Comparison of ENCODE assay signal across 7 cellular contexts in genomic region chr12:123435636-123436016, GRCh38. TPM values are rescaled to one million over a fixed set of nuclear protein-coding genes. Genes with fewer than 3 reads are reported as not detected.
DNase-seq lines count a peak whose midpoint lies in the region; FAIRE-seq and TF ChIP-seq lines count a peak whose summit lies in the region.

No MANE protein-coding gene starts in this region.

- H3K27ac ChIP-seq in HUES64 (ENCODE audit: low read depth, low read length): no peak overlapping the region
- H3K27ac ChIP-seq in keratinocyte (ENCODE audit: control insufficient read depth, insufficient read depth, low read length): peak overlapping the region; percentile 75
- peak overlapping the region; percentile 46 for H3K27ac ChIP-seq in stomach smooth muscle (ENCODE audit: low read length)

- H2AFZ ChIP-seq in keratinocyte (ENCODE audit: control insufficient read depth, low read length): peak overlapping the region; percentile 91

- H3K9me3 ChIP-seq in HUES64 (ENCODE audit: insufficient read depth, low read depth, low read length) (no peaks in the 10 kb centered on the region), keratinocyte (ENCODE audit: control insufficient read depth, low read depth, low read length) (no peaks in the 10 kb centered on the region), stomach smooth muscle (ENCODE audit: control insufficient read depth in 2 of 2, low read length in 2 of 2) (no peaks in the 10 kb centered on the region)

- dilution Hi-C loops in keratinocyte (cut with MboI; ENCODE audit: extremely low pct_ligation_motif_present, low sequenced_read_pairs): no loop called here

- no peaks in the 10 kb centered on the region for H3K27me3 Mint-ChIP-seq in activated naive CD8-positive, alpha-beta T cell treated with anti-CD3 and anti-CD28 coated beads for 36 hours

- 67% methylated on average over 5 of the region's 5 CpGs for WGBS in HUES64

- no peak for TF ChIP-seq CTCF in keratinocyte (optimal IDR thresholded peaks at IDR 0.05 in 1 of 3, IDR thresholded peaks at IDR 0.05 in 1 of 3, conservative IDR thresholded peaks at IDR 0.05 in 1 of 3; ENCODE audit: extremely low read depth in 1 of 3, insufficient read depth in 2 of 3, low read length in 3 of 3)

- no peaks in the 10 kb centered on the region for H3K4me1 ChIP-seq in HUES64 (ENCODE audit: insufficient read depth, low read length)
- peaks cover 25% of the 10 kb centered on the region for H3K4me1 ChIP-seq in keratinocyte (ENCODE audit: control insufficient read depth, extremely low read depth, insufficient read depth, low read length)
- H3K4me1 ChIP-seq in stomach smooth muscle (ENCODE audit: control insufficient read depth, insufficient read depth, low read length): peaks cover 14% of the 10 kb centered on the region

- no peaks in the 10 kb centered on the region for H3K9me3 Mint-ChIP-seq in activated naive CD8-positive, alpha-beta T cell treated with anti-CD3 and anti-CD28 coated beads for 36 hours

- no peak for DNase-seq in activated naive CD8-positive, alpha-beta T cell treated with anti-CD3 and anti-CD28 coated beads for 36 hours
- DNase-seq in keratinocyte (ENCODE audit: low read depth, low spot score) (no peak), NCI-H187 treated with DMSO at 0.1 percent for 48 hours (lab: John Stamatoyannopoulos, UW) (no peak), globus pallidus (ENCODE audit: low spot score) (no peak), hypothalamus (lab: John Stamatoyannopoulos, UW) (no peak)

- no peak overlapping the region for H3K9ac ChIP-seq in HUES64 (ENCODE audit: low read depth, low read length)
- peak overlapping the region; percentile 76 for H3K9ac ChIP-seq in keratinocyte (ENCODE audit: control insufficient read depth, extremely low read depth, insufficient read depth, low read length)
- H3K9ac ChIP-seq in stomach smooth muscle (ENCODE audit: low read length in 2 of 2): peak overlapping the region; percentile 73 to 74

- peaks cover 40% of the 10 kb centered on the region for H3K36me3 Mint-ChIP-seq in activated naive CD8-positive, alpha-beta T cell treated with anti-CD3 and anti-CD28 coated beads for 36 hours

- peaks cover 16% of the 10 kb centered on the region for H3K79me2 ChIP-seq in keratinocyte (ENCODE audit: control insufficient read depth, insufficient read depth, low read length)

- H3K36me3 ChIP-seq in HUES64 (ENCODE audit: insufficient read depth, low read length) (no peaks in the 10 kb centered on the region), keratinocyte (ENCODE audit: control insufficient read depth in 2 of 2, extremely low read depth in 1 of 2, insufficient read depth in 2 of 2, low read length in 2 of 2) (no peaks in the 10 kb centered on the region), stomach smooth muscle (ENCODE audit: control insufficient read depth in 2 of 2, insufficient read depth in 2 of 2, low read length in 2 of 2) (peaks cover 0 to 2% of the 10 kb centered on the region in 2 donors)

- peaks cover 44% of the 10 kb centered on the region for H3K4me1 Mint-ChIP-seq in activated naive CD8-positive, alpha-beta T cell treated with anti-CD3 and anti-CD28 coated beads for 36 hours

- H3K27ac Mint-ChIP-seq in activated naive CD8-positive, alpha-beta T cell treated with anti-CD3 and anti-CD28 coated beads for 36 hours: peak overlapping the region; percentile 99

- H3K4me3 ChIP-seq in HUES64 (ENCODE audit: low read length): peak overlapping the region; percentile 69
- H3K4me3 ChIP-seq in keratinocyte (ENCODE audit: control insufficient read depth in 2 of 3, extremely low read depth in 1 of 3, insufficient read depth in 2 of 3, low read depth in 1 of 3, low read length in 3 of 3): peak overlapping the region; percentile 67 to 92 (median 90)
- peak overlapping the region; percentile 66 to 94 for H3K4me3 ChIP-seq in stomach smooth muscle (ENCODE audit: low read length in 2 of 2)

- H3K4me3 Mint-ChIP-seq in activated naive CD8-positive, alpha-beta T cell treated with anti-CD3 and anti-CD28 coated beads for 36 hours: peak overlapping the region; percentile 99

- H3K9me1 ChIP-seq in keratinocyte (ENCODE audit: control insufficient read depth, extremely low read depth, insufficient read depth, low read length): no peaks in the 10 kb centered on the region

- peak overlapping the region; percentile 84 for H3K4me2 ChIP-seq in keratinocyte (ENCODE audit: control insufficient read depth, extremely low read depth, insufficient read depth, low read depth, low read length)

- H3K27me3 ChIP-seq in HUES64 (ENCODE audit: insufficient read depth, low read length): peaks cover 28% of the 10 kb centered on the region
- no peaks in the 10 kb centered on the region for H3K27me3 ChIP-seq in keratinocyte (ENCODE audit: control insufficient read depth, extremely low read depth, insufficient read depth, low read length)
- no peaks in the 10 kb centered on the region for H3K27me3 ChIP-seq in stomach smooth muscle (ENCODE audit: control insufficient read depth in 1 of 2, insufficient read depth in 2 of 2, low read length in 2 of 2)

- no peaks in the 10 kb centered on the region for H4K20me1 ChIP-seq in keratinocyte (ENCODE audit: control insufficient read depth, extremely low read depth, insufficient read depth, low read length)

- FAIRE-seq in keratinocyte (lab: Jason Lieb, UNC): no peak

RNA-seq across cellular contexts. Expression of gene RILPL2, which starts 0.9 kb away (rescaled TPM):
- polyA plus RNA-seq in HUES64 (2013, experiment 1 of 2): 0.80 TPM
- 0.89 TPM for polyA plus RNA-seq in HUES64 (2013, experiment 2 of 2)
- 10 to 100 TPM; 18.2 to 18.5 TPM for total RNA-seq in activated naive CD8-positive, alpha-beta T cell treated with anti-CD3 and anti-CD28 coated beads for 36 hours
- 2.1 to 3.6 TPM (median 3.2 TPM) in 3 replicates for polyA plus RNA-seq in keratinocyte
- polyA plus RNA-seq in keratinocyte (2011; ENCODE audit: low read depth): 0.79 TPM
- 3.3 TPM in 2 replicates for polyA plus RNA-seq in keratinocyte (2011; cell fraction: cytosol; rRNA removed)
- 2.0 TPM in 2 replicates for polyA plus RNA-seq in keratinocyte (2011; cell fraction: nucleus; rRNA removed)
- polyA plus RNA-seq in keratinocyte (2012; ENCODE audit: low replicate concordance): 1.4 and 3.8 TPM in 2 replicates
- polyA minus RNA-seq in keratinocyte: 1.1 to 1.7 TPM (median 1.3 TPM) in 3 replicates
- 1.5 TPM for polyA minus RNA-seq in keratinocyte (2011; cell fraction: cytosol; rRNA and poly(A)+ RNA removed)
- polyA minus RNA-seq in keratinocyte (2011; cell fraction: nucleus; rRNA and poly(A)+ RNA removed): 0.53 and 0.70 TPM in 2 replicates

RNA-seq across cellular contexts. Expression of gene SNRNP35, which starts 22.3 kb away (rescaled TPM):
- polyA plus RNA-seq in HUES64 (2013, experiment 1 of 2): 13.8 TPM
- polyA plus RNA-seq in HUES64 (2013, experiment 2 of 2): 16.7 TPM
- 10 to 100 TPM; 20.8 to 22.0 TPM for total RNA-seq in activated naive CD8-positive, alpha-beta T cell treated with anti-CD3 and anti-CD28 coated beads for 36 hours
- 9.2 to 17.1 TPM (median 15.2 TPM) in 3 replicates for polyA plus RNA-seq in keratinocyte
- 9.7 TPM for polyA plus RNA-seq in keratinocyte (2011; ENCODE audit: low read depth)
- polyA plus RNA-seq in keratinocyte (2011; cell fraction: cytosol; rRNA removed): 6.7 and 11.9 TPM in 2 replicates
- polyA plus RNA-seq in keratinocyte (2011; cell fraction: nucleus; rRNA removed): 21.5 and 23.0 TPM in 2 replicates
- 13.3 and 22.4 TPM in 2 replicates for polyA plus RNA-seq in keratinocyte (2012; ENCODE audit: low replicate concordance)
- polyA minus RNA-seq in keratinocyte: 5.4 to 8.7 TPM (median 5.8 TPM) in 3 replicates
- polyA minus RNA-seq in keratinocyte (2011; cell fraction: cytosol; rRNA and poly(A)+ RNA removed): 10.9 TPM
- 6.2 and 7.2 TPM in 2 replicates for polyA minus RNA-seq in keratinocyte (2011; cell fraction: nucleus; rRNA and poly(A)+ RNA removed)

RNA-seq across cellular contexts. Expression of gene KMT5A, which starts 51.7 kb away (rescaled TPM):
- polyA plus RNA-seq in HUES64 (2013, experiment 1 of 2): 14.7 TPM
- 20.3 TPM for polyA plus RNA-seq in HUES64 (2013, experiment 2 of 2)
- total RNA-seq in activated naive CD8-positive, alpha-beta T cell treated with anti-CD3 and anti-CD28 coated beads for 36 hours: 10 to 100 TPM; 41.2 to 42.6 TPM
- polyA plus RNA-seq in keratinocyte: 19.4 to 39.2 TPM (median 28.6 TPM) in 3 replicates
- polyA plus RNA-seq in keratinocyte (2011; ENCODE audit: low read depth): 38.0 TPM
- 32.0 and 35.0 TPM in 2 replicates for polyA plus RNA-seq in keratinocyte (2011; cell fraction: cytosol; rRNA removed)
- polyA plus RNA-seq in keratinocyte (2011; cell fraction: nucleus; rRNA removed): 32.9 and 35.2 TPM in 2 replicates
- 28.7 and 34.0 TPM in 2 replicates for polyA plus RNA-seq in keratinocyte (2012; ENCODE audit: low replicate concordance)
- 11.3 to 18.4 TPM (median 18.2 TPM) in 3 replicates for polyA minus RNA-seq in keratinocyte
- polyA minus RNA-seq in keratinocyte (2011; cell fraction: cytosol; rRNA and poly(A)+ RNA removed): 21.7 TPM
- polyA minus RNA-seq in keratinocyte (2011; cell fraction: nucleus; rRNA and poly(A)+ RNA removed): 10.3 and 15.3 TPM in 2 replicates
